22 cellular contexts compared by ENCODE assay signal in genomic region chr11:85815186-85815911, GRCh38. TPM values are rescaled to one million over a fixed set of nuclear protein-coding genes. Genes with fewer than 3 reads are reported as not detected.
A peak's percentile ranks its signal among the peaks of the same experiment; 100 is the strongest.
DNase-seq lines count a peak whose midpoint lies in the region; FAIRE-seq and TF ChIP-seq lines count a peak whose summit lies in the region.
"Had no signal": no experiment of that assay in that cellular context is flagged by ENCODE, and none has a peak within 500 bp of the region (broad histone marks: within the 10 kb centered on the region; RNA-seq: fewer than 3 reads in every experiment).

No MANE protein-coding gene starts in this region.

- no peaks in the 10 kb centered on the region for H3K9me3 ChIP-seq in keratinocyte (ENCODE audit: control insufficient read depth, low read depth, low read length)
- H3K9me3 ChIP-seq: gastrocnemius medialis, vagina had no signal

- DNase-seq in Daoy (ENCODE audit: low read depth) (peak; percentile 37), LHCN-M2 (ENCODE audit: low read depth) (peak; percentile 65), astrocyte of the spinal cord (ENCODE audit: low read depth, low spot score) (peak; percentile 89), keratinocyte (ENCODE audit: low read depth, low spot score) (no peak), GM19238 (ENCODE audit: insufficient read length, low spot score) (no peak), pons (ENCODE audit: low spot score) (no peak), chondrocyte (ENCODE audit: low spot score) (no peak), mesothelial cell of epicardium (ENCODE audit: low spot score in 2 of 2, unreplicated experiment in 2 of 2) (no peak)
- DNase-seq: activated gamma-delta T cell; DND-41; gastrocnemius medialis; H9; NCI-H446 treated with DMSO at 0.1 percent for 48 hours; occipital lobe; stimulated activated naive B cell treated with anti-CD40 and anti-IgM and Interleukin-4, amounts not matched to agents 10 μg/mL and 1 μg/mL and 100 μg/mL, for 72 hours; WERI-Rb-1 had no signal

- H3K27ac Mint-ChIP-seq in chondrocyte (ENCODE audit: unreplicated experiment) (no peak overlapping the region), mesothelial cell of epicardium (no peak overlapping the region)
- H3K27ac Mint-ChIP-seq: brain; H9; stimulated activated naive B cell treated with anti-CD40 and anti-IgM and Interleukin-4, amounts not matched to agents 10 μg/mL and 1 μg/mL and 100 μg/mL, for 72 hours had no signal

- H3K9me1 ChIP-seq in keratinocyte (ENCODE audit: control insufficient read depth, extremely low read depth, insufficient read depth, low read length) = no peaks in the 10 kb centered on the region

- no peaks in the 10 kb centered on the region for H3K27me3 ChIP-seq in keratinocyte (ENCODE audit: control insufficient read depth, extremely low read depth, insufficient read depth, low read length)
- H3K27me3 ChIP-seq: gastrocnemius medialis, vagina had no signal

- H3K36me3 Mint-ChIP-seq in chondrocyte (ENCODE audit: low read depth) = no peaks in the 10 kb centered on the region
- no peaks in the 10 kb centered on the region for H3K36me3 Mint-ChIP-seq in mesothelial cell of epicardium
- H3K36me3 Mint-ChIP-seq: brain; stimulated activated naive B cell treated with anti-CD40 and anti-IgM and Interleukin-4, amounts not matched to agents 10 μg/mL and 1 μg/mL and 100 μg/mL, for 72 hours had no signal

- no peak for FAIRE-seq in keratinocyte (lab: Jason Lieb, UNC)
- FAIRE-seq: GM12878 had no signal

- H2AFZ ChIP-seq in keratinocyte (ENCODE audit: control insufficient read depth, low read length) = no peak overlapping the region

- H3K4me3 ChIP-seq in astrocyte of the spinal cord (ENCODE audit: low read depth, low read length) = no peak overlapping the region
- no peak overlapping the region for H3K4me3 ChIP-seq in keratinocyte (ENCODE audit: control insufficient read depth in 2 of 3, extremely low read depth in 1 of 3, insufficient read depth in 2 of 3, low read depth in 1 of 3, low read length in 3 of 3)
- H3K4me3 ChIP-seq: gastrocnemius medialis, GM12878, skin epidermis, vagina had no signal

- dilution Hi-C loops in keratinocyte (cut with MboI; ENCODE audit: extremely low pct_ligation_motif_present, low sequenced_read_pairs) = no loop called here

- in situ Hi-C loops in astrocyte of the spinal cord (cut with HindIII; ENCODE audit: low sequenced_read_pairs) = no loop called here

- H3K4me1 Mint-ChIP-seq in chondrocyte (ENCODE audit: low read depth) (peaks cover 13% of the 10 kb centered on the region), mesothelial cell of epicardium (peaks cover 10% of the 10 kb centered on the region)

- H3K27me3 Mint-ChIP-seq in chondrocyte (ENCODE audit: low read depth) = no peaks in the 10 kb centered on the region
- peaks cover 19% of the 10 kb centered on the region for H3K27me3 Mint-ChIP-seq in mesothelial cell of epicardium (ENCODE audit: low read depth)
- H3K27me3 Mint-ChIP-seq: brain had no signal

- H3K9ac ChIP-seq in keratinocyte (ENCODE audit: control insufficient read depth, extremely low read depth, insufficient read depth, low read length) = no peak overlapping the region
- H3K9ac ChIP-seq: KMS-11 had no signal

- TF ChIP-seq CTCF in astrocyte of the spinal cord (IDR thresholded peaks at IDR 0.05; ENCODE audit: low read depth, low read length) (no peak), keratinocyte (optimal IDR thresholded peaks at IDR 0.05 in 1 of 3, IDR thresholded peaks at IDR 0.05 in 1 of 3, conservative IDR thresholded peaks at IDR 0.05 in 1 of 3; ENCODE audit: extremely low read depth in 1 of 3, insufficient read depth in 2 of 3, low read length in 3 of 3) (no peak), chondrocyte (IDR thresholded peaks at IDR 0.05) (no peak), mesothelial cell of epicardium (IDR thresholded peaks at IDR 0.05; ENCODE audit: unreplicated experiment) (no peak)

- peak overlapping the region; percentile 7 for H3K4me2 ChIP-seq in keratinocyte (ENCODE audit: control insufficient read depth, extremely low read depth, insufficient read depth, low read depth, low read length)
- H3K4me2 ChIP-seq: KMS-11 had no signal

- H3K4me3 Mint-ChIP-seq in chondrocyte (ENCODE audit: unreplicated experiment) = no peak overlapping the region
- H3K4me3 Mint-ChIP-seq in mesothelial cell of epicardium = no peak overlapping the region
- H3K4me3 Mint-ChIP-seq: H9; stimulated activated naive B cell treated with anti-CD40 and anti-IgM and Interleukin-4, amounts not matched to agents 10 μg/mL and 1 μg/mL and 100 μg/mL, for 72 hours had no signal

- H3K9me3 Mint-ChIP-seq in chondrocyte (ENCODE audit: low read depth) = no peaks in the 10 kb centered on the region
- H3K9me3 Mint-ChIP-seq in mesothelial cell of epicardium = no peaks in the 10 kb centered on the region
- H3K9me3 Mint-ChIP-seq: brain; H9; stimulated activated naive B cell treated with anti-CD40 and anti-IgM and Interleukin-4, amounts not matched to agents 10 μg/mL and 1 μg/mL and 100 μg/mL, for 72 hours had no signal

- peaks cover 17% of the 10 kb centered on the region for H3K4me1 ChIP-seq in keratinocyte (ENCODE audit: control insufficient read depth, extremely low read depth, insufficient read depth, low read length)

- no peaks in the 10 kb centered on the region for H4K20me1 ChIP-seq in keratinocyte (ENCODE audit: control insufficient read depth, extremely low read depth, insufficient read depth, low read length)

- H3K79me2 ChIP-seq in keratinocyte (ENCODE audit: control insufficient read depth, insufficient read depth, low read length) = no peaks in the 10 kb centered on the region

- H3K36me3 ChIP-seq in keratinocyte (ENCODE audit: control insufficient read depth in 2 of 2, extremely low read depth in 1 of 2, insufficient read depth in 2 of 2, low read length in 2 of 2) = no peaks in the 10 kb centered on the region
- H3K36me3 ChIP-seq: gastrocnemius medialis, vagina, WERI-Rb-1 had no signal

- peak overlapping the region; percentile 47 for H3K27ac ChIP-seq in keratinocyte (ENCODE audit: control insufficient read depth, insufficient read depth, low read length)
- H3K27ac ChIP-seq: gastrocnemius medialis, KMS-11, vagina, WERI-Rb-1 had no signal

RNA-seq across cellular contexts. Expression of gene SYTL2, which starts 4.4 kb away (rescaled TPM):
- 28.1 and 59.4 TPM in 2 replicates for total RNA-seq in Daoy (2014; rRNA removed; shearing (Covaris generic))
- total RNA-seq in LHCN-M2 (2014; rRNA removed) = 75.8 and 84.4 TPM in 2 replicates
- 38.7 TPM for polyA plus RNA-seq in LHCN-M2 (2012)
- 1.3 to 3.1 TPM (median 1.4 TPM) in 3 replicates for polyA plus RNA-seq in keratinocyte
- polyA plus RNA-seq in keratinocyte (2011; ENCODE audit: low read depth) = 13.9 TPM
- 0.68 and 1.8 TPM in 2 replicates for polyA plus RNA-seq in keratinocyte (2011; cell fraction: cytosol; rRNA removed)
- polyA plus RNA-seq in keratinocyte (2011; cell fraction: nucleus; rRNA removed) = 6.2 and 11.0 TPM in 2 replicates
- 1.0 and 8.3 TPM in 2 replicates for polyA plus RNA-seq in keratinocyte (2012; ENCODE audit: low replicate concordance)
- polyA minus RNA-seq in keratinocyte = 1.2 to 3.0 TPM (median 1.9 TPM) in 3 replicates
- not detected for polyA minus RNA-seq in keratinocyte (2011; cell fraction: cytosol; rRNA and poly(A)+ RNA removed)
- polyA minus RNA-seq in keratinocyte (2011; cell fraction: nucleus; rRNA and poly(A)+ RNA removed) = 3.9 and 7.0 TPM in 2 replicates
- total RNA-seq in chondrocyte = 9.3 to 25.1 TPM (median 23.8 TPM) in 3 replicates
- 9.9 to 10.4 TPM (median 10.3 TPM) in 3 replicates for total RNA-seq in mesothelial cell of epicardium

RNA-seq across cellular contexts. Expression of gene CCDC83, which starts 39.8 kb away (rescaled TPM):
- total RNA-seq in Daoy (2014; rRNA removed; shearing (Covaris generic)) = not detected in 2 replicates
- total RNA-seq in LHCN-M2 (2014; rRNA removed) (0.06 TPM in 1 of 2 replicates, not detected in the other), chondrocyte (not detected in 3 replicates), mesothelial cell of epicardium (not detected in 3 replicates)
- polyA plus RNA-seq in LHCN-M2 (2012) = not detected
- polyA plus RNA-seq in keratinocyte = not detected in 3 replicates
- not detected for polyA plus RNA-seq in keratinocyte (2011; ENCODE audit: low read depth)
- not detected in 2 replicates for polyA plus RNA-seq in keratinocyte (2011; cell fraction: cytosol; rRNA removed)
- polyA plus RNA-seq in keratinocyte (2011; cell fraction: nucleus; rRNA removed) = not detected in 2 replicates
- not detected in 2 replicates for polyA plus RNA-seq in keratinocyte (2012; ENCODE audit: low replicate concordance)
- polyA minus RNA-seq in keratinocyte = not detected in 3 replicates
- not detected for polyA minus RNA-seq in keratinocyte (2011; cell fraction: cytosol; rRNA and poly(A)+ RNA removed)
- not detected in 2 replicates for polyA minus RNA-seq in keratinocyte (2011; cell fraction: nucleus; rRNA and poly(A)+ RNA removed)
- total RNA-seq: gastrocnemius medialis, GM12878, H9, occipital lobe, OCI-LY7, vagina had no signal
- polyA plus RNA-seq: GM12878 had no signal

Comparison
In these comparisons a context has a peak if more than half of its experiments do, and no peak if none do; other contexts are left out.
1. DNase-seq: peak in Daoy (single experiment), LHCN-M2 (single experiment) and astrocyte of the spinal cord (single experiment); none in keratinocyte (single experiment), GM19238 (single experiment), pons (single experiment), chondrocyte (single experiment) and mesothelial cell of epicardium (0 of 2).